In genomic region chr4:39913466-39913865, GRCh38 we compare ENCODE assay signal across 32 cellular contexts.
"Had no signal": no experiment of that assay in that cellular context is flagged by ENCODE, and none has a peak within 500 bp of the region (broad histone marks: within the 10 kb centered on the region; RNA-seq: fewer than 3 reads in every experiment).

No MANE protein-coding gene starts in this region.

- DNase-seq: activated B cell treated with CpG ODN at 0.5 μM for 24 hours; activated CD4-positive, alpha-beta T cell treated with anti-CD3 and anti-CD28 coated beads for 48 hours; activated CD4-positive, alpha-beta T cell treated with anti-CD3 and anti-CD28 coated beads, Interleukin-2, amount 50 U/mL, for 1 hour; activated CD4-positive, alpha-beta T cell treated with anti-CD3 and anti-CD28 coated beads, Interleukin-2, amount 50 U/mL, for 48 hours; activated CD8-positive, alpha-beta memory T cell treated with anti-CD3 and anti-CD28 coated beads for 24 hours; activated CD8-positive, alpha-beta T cell treated with anti-CD3 and anti-CD28 coated beads for 36 hours; activated effector memory CD4-positive, alpha-beta T cell treated with Interleukin-2 at 50 U/mL for 16 hours; activated gamma-delta T cell treated with Interleukin-2 at 50 U/mL for 16 hours; activated naive CD4-positive, alpha-beta T cell treated with anti-CD3 and anti-CD28 coated beads, Interleukin-2, amount 50 U/mL, for 16 hours; activated naive CD4-positive, alpha-beta T cell treated with Interleukin-2 at 50 U/mL for 16 hours; activated T-cell treated with anti-CD3 and anti-CD28 coated beads, Interleukin-2, amount 50 U/mL, for 1 hour; activated T-cell treated with anti-CD3 and anti-CD28 coated beads, Interleukin-2, amount 50 U/mL, for 48 hours; amniotic stem cell; anterior cingulate cortex; brain microvascular endothelial cell; dorsolateral prefrontal cortex; effector memory CD4-positive, alpha-beta T cell; endodermal cell; foreskin keratinocyte; gastrocnemius medialis; glutamatergic neuron; T-helper 1 cell; T-helper 17 cell; T1000; WERI-Rb-1 had no signal

- H3K27ac Mint-ChIP-seq: activated CD8-positive, alpha-beta T cell treated with anti-CD3 and anti-CD28 coated beads for 36 hours; activated naive CD8-positive, alpha-beta T cell; activated T-helper 17 cell treated with anti-CD3 and anti-CD28 coated beads, Interleukin-2, amount 50 U/mL, for 72 hours; dendritic cell treated with granulocyte-macrophage colony-stimulating factor and Interleukin-4, amounts not matched to agents 40 ng/mL and 50 ng/mL, for 4 days; endodermal cell; T-helper 17 cell; T-helper 2 cell treated with Interferon-gamma antibody and Interleukin-4, amounts not matched to agents 5 μg/mL and 100 μg/mL, for 36 hours had no signal

- ATAC-seq: activated CD4-positive, CD25-positive, alpha-beta regulatory T cell treated with anti-CD3 and anti-CD28 coated beads, Interleukin-2, amount 50 U/mL, for 24 hours; activated CD8-positive, alpha-beta T cell treated with anti-CD3 and anti-CD28 coated beads for 36 hours; activated T-helper 17 cell treated with anti-CD3 and anti-CD28 coated beads, Interleukin-2, amount 50 U/mL, for 72 hours; esophagus mucosa; foreskin keratinocyte; gastrocnemius medialis; T-helper 17 cell had no signal

- H3K4me3 Mint-ChIP-seq: activated B cell treated with CpG ODN at 0.5 μM for 24 hours; activated CD8-positive, alpha-beta T cell treated with anti-CD3 and anti-CD28 coated beads for 36 hours; activated naive CD8-positive, alpha-beta T cell; activated T-helper 17 cell treated with anti-CD3 and anti-CD28 coated beads, Interleukin-2, amount 50 U/mL, for 72 hours; central memory CD8-positive, alpha-beta T cell; dendritic cell treated with granulocyte-macrophage colony-stimulating factor and Interleukin-4, amounts not matched to agents 40 ng/mL and 50 ng/mL, for 4 days; endodermal cell; T-helper 17 cell; T-helper 2 cell treated with Interferon-gamma antibody and Interleukin-4, amounts not matched to agents 5 μg/mL and 100 μg/mL, for 36 hours had no signal

- H3K36me3 Mint-ChIP-seq: activated naive CD8-positive, alpha-beta T cell had no signal

- H3K9me3 Mint-ChIP-seq: activated B cell treated with CpG ODN at 0.5 μM for 24 hours; activated CD8-positive, alpha-beta T cell treated with anti-CD3 and anti-CD28 coated beads for 36 hours; activated T-helper 17 cell treated with anti-CD3 and anti-CD28 coated beads, Interleukin-2, amount 50 U/mL, for 72 hours; central memory CD8-positive, alpha-beta T cell; dendritic cell treated with granulocyte-macrophage colony-stimulating factor and Interleukin-4, amounts not matched to agents 40 ng/mL and 50 ng/mL, for 4 days; endodermal cell; T-helper 2 cell treated with Interferon-gamma antibody and Interleukin-4, amounts not matched to agents 5 μg/mL and 100 μg/mL, for 36 hours had no signal

- H3K27me3 Mint-ChIP-seq: activated B cell treated with CpG ODN at 0.5 μM for 24 hours; activated CD8-positive, alpha-beta T cell treated with anti-CD3 and anti-CD28 coated beads for 36 hours; activated naive CD8-positive, alpha-beta T cell; activated T-helper 17 cell treated with anti-CD3 and anti-CD28 coated beads, Interleukin-2, amount 50 U/mL, for 72 hours; central memory CD8-positive, alpha-beta T cell; dendritic cell treated with granulocyte-macrophage colony-stimulating factor and Interleukin-4, amounts not matched to agents 40 ng/mL and 50 ng/mL, for 4 days; T-helper 17 cell had no signal

- H3K4me1 Mint-ChIP-seq: activated B cell treated with CpG ODN at 0.5 μM for 24 hours; activated T-helper 17 cell treated with anti-CD3 and anti-CD28 coated beads, Interleukin-2, amount 50 U/mL, for 72 hours; central memory CD8-positive, alpha-beta T cell; endodermal cell had no signal
